ENCODE assay signal across 1 cellular context in the genomic region with DNA sequence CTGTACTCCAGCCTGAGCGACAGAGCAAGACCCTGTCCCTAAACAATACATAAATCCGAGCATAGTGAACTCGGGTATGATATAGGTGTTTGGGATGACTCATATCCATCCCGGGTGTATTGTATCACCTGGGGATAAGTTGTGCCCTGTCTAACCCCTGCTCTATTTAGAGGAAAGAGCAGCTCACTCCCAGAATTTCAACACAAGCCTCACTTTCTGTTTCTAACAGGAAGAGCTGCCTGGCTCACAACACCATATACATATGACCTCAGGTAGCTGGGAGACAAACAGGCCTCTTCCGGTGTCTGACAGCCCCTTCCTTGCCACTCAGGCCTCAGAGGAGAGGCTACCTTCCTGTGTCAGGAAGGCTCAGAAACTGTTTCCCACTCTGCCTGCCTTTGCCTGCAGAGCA.
TF ChIP-seq lines count a peak whose summit lies in the region.

No MANE protein-coding gene starts in this region.

TF ChIP-seq in GM12878, 131 proteins besides CTCF, POLR2A, EP300 and RAD21 (continued from another document):
- TF ChIP-seq, protein P1, sequence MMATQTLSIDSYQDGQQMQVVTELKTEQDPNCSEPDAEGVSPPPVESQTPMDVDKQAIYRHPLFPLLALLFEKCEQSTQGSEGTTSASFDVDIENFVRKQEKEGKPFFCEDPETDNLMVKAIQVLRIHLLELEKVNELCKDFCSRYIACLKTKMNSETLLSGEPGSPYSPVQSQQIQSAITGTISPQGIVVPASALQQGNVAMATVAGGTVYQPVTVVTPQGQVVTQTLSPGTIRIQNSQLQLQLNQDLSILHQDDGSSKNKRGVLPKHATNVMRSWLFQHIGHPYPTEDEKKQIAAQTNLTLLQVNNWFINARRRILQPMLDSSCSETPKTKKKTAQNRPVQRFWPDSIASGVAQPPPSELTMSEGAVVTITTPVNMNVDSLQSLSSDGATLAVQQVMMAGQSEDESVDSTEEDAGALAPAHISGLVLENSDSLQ (IDR thresholded peaks at IDR 0.05), result peak; percentile 83
- TF ChIP-seq, protein P2, sequence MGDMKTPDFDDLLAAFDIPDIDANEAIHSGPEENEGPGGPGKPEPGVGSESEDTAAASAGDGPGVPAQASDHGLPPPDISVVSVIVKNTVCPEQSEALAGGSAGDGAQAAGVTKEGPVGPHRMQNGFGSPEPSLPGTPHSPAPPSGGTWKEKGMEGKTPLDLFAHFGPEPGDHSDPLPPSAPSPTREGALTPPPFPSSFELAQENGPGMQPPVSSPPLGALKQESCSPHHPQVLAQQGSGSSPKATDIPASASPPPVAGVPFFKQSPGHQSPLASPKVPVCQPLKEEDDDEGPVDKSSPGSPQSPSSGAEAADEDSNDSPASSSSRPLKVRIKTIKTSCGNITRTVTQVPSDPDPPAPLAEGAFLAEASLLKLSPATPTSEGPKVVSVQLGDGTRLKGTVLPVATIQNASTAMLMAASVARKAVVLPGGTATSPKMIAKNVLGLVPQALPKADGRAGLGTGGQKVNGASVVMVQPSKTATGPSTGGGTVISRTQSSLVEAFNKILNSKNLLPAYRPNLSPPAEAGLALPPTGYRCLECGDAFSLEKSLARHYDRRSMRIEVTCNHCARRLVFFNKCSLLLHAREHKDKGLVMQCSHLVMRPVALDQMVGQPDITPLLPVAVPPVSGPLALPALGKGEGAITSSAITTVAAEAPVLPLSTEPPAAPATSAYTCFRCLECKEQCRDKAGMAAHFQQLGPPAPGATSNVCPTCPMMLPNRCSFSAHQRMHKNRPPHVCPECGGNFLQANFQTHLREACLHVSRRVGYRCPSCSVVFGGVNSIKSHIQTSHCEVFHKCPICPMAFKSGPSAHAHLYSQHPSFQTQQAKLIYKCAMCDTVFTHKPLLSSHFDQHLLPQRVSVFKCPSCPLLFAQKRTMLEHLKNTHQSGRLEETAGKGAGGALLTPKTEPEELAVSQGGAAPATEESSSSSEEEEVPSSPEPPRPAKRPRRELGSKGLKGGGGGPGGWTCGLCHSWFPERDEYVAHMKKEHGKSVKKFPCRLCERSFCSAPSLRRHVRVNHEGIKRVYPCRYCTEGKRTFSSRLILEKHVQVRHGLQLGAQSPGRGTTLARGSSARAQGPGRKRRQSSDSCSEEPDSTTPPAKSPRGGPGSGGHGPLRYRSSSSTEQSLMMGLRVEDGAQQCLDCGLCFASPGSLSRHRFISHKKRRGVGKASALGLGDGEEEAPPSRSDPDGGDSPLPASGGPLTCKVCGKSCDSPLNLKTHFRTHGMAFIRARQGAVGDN (IDR thresholded peaks at IDR 0.05), result peak; percentile 80
- TF ChIP-seq SRF (IDR thresholded peaks at IDR 0.05; ENCODE audit: low read depth in 2 of 2, low read length in 2 of 2) (no peak; a peak in 1 of 4 replicates), NFXL1 (IDR thresholded peaks at IDR 0.05; ENCODE audit: borderline replicate concordance) (no peak), HDGF (IDR thresholded peaks at IDR 0.05) (peak; percentile 54; the same call in 1 of the 2 replicates), CHD1 (IDR thresholded peaks at IDR 0.05; ENCODE audit: low read depth, low read length) (no peak), IKZF2 (IDR thresholded peaks at IDR 0.05) (peak; percentile 33 to 66; a peak in 3 of 4 replicates), RFX5 (IDR thresholded peaks at IDR 0.05; ENCODE audit: low read depth, low read length) (no peak), POU2F2 (IDR thresholded peaks at IDR 0.05; ENCODE audit: borderline replicate concordance, low read depth, low read length) (peak; percentile 37; the same call in 1 of the 3 replicates), RAD51 (IDR thresholded peaks at IDR 0.05) (no peak), CEBPB (IDR thresholded peaks at IDR 0.05; ENCODE audit: borderline replicate concordance in 1 of 2, low read depth in 2 of 2, low read length in 2 of 2) (no peak), BACH1 (IDR thresholded peaks at IDR 0.05; ENCODE audit: borderline replicate concordance) (no peak), POLR2AphosphoS2 (IDR thresholded peaks at IDR 0.05; ENCODE audit: low read depth, low read length) (peak; percentile 36; the same call in 1 of the 2 replicates), HCFC1 (IDR thresholded peaks at IDR 0.05; ENCODE audit: low read length) (no peak), TCF7 (IDR thresholded peaks at IDR 0.05; ENCODE audit: borderline replicate concordance) (no peak), DPF2 (IDR thresholded peaks at IDR 0.05) (no peak), ZNF622 (IDR thresholded peaks at IDR 0.05) (no peak), SREBF2 (IDR thresholded peaks at IDR 0.05; ENCODE audit: low read length) (no peak)
- TF ChIP-seq, protein P3, sequence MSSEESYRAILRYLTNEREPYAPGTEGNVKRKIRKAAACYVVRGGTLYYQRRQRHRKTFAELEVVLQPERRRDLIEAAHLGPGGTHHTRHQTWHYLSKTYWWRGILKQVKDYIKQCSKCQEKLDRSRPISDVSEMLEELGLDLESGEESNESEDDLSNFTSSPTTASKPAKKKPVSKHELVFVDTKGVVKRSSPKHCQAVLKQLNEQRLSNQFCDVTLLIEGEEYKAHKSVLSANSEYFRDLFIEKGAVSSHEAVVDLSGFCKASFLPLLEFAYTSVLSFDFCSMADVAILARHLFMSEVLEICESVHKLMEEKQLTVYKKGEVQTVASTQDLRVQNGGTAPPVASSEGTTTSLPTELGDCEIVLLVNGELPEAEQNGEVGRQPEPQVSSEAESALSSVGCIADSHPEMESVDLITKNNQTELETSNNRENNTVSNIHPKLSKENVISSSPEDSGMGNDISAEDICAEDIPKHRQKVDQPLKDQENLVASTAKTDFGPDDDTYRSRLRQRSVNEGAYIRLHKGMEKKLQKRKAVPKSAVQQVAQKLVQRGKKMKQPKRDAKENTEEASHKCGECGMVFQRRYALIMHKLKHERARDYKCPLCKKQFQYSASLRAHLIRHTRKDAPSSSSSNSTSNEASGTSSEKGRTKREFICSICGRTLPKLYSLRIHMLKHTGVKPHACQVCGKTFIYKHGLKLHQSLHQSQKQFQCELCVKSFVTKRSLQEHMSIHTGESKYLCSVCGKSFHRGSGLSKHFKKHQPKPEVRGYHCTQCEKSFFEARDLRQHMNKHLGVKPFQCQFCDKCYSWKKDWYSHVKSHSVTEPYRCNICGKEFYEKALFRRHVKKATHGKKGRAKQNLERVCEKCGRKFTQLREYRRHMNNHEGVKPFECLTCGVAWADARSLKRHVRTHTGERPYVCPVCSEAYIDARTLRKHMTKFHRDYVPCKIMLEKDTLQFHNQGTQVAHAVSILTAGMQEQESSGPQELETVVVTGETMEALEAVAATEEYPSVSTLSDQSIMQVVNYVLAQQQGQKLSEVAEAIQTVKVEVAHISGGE (CRISPR knock-in tag; IDR thresholded peaks at IDR 0.05), result no peak
- TF ChIP-seq, protein P4, sequence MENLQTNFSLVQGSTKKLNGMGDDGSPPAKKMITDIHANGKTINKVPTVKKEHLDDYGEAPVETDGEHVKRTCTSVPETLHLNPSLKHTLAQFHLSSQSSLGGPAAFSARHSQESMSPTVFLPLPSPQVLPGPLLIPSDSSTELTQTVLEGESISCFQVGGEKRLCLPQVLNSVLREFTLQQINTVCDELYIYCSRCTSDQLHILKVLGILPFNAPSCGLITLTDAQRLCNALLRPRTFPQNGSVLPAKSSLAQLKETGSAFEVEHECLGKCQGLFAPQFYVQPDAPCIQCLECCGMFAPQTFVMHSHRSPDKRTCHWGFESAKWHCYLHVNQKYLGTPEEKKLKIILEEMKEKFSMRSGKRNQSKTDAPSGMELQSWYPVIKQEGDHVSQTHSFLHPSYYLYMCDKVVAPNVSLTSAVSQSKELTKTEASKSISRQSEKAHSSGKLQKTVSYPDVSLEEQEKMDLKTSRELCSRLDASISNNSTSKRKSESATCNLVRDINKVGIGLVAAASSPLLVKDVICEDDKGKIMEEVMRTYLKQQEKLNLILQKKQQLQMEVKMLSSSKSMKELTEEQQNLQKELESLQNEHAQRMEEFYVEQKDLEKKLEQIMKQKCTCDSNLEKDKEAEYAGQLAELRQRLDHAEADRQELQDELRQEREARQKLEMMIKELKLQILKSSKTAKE (IDR thresholded peaks at IDR 0.05; ENCODE audit: low read depth, poor library complexity, severe bottlenecking), result no peak
- TF ChIP-seq, protein P5, sequence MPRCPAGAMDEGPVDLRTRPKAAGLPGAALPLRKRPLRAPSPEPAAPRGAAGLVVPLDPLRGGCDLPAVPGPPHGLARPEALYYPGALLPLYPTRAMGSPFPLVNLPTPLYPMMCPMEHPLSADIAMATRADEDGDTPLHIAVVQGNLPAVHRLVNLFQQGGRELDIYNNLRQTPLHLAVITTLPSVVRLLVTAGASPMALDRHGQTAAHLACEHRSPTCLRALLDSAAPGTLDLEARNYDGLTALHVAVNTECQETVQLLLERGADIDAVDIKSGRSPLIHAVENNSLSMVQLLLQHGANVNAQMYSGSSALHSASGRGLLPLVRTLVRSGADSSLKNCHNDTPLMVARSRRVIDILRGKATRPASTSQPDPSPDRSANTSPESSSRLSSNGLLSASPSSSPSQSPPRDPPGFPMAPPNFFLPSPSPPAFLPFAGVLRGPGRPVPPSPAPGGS (IDR thresholded peaks at IDR 0.05; ENCODE audit: borderline replicate concordance, insufficient read depth, low read depth, low read length, poor library complexity, severe bottlenecking), result no peak
- TF ChIP-seq, protein P6, sequence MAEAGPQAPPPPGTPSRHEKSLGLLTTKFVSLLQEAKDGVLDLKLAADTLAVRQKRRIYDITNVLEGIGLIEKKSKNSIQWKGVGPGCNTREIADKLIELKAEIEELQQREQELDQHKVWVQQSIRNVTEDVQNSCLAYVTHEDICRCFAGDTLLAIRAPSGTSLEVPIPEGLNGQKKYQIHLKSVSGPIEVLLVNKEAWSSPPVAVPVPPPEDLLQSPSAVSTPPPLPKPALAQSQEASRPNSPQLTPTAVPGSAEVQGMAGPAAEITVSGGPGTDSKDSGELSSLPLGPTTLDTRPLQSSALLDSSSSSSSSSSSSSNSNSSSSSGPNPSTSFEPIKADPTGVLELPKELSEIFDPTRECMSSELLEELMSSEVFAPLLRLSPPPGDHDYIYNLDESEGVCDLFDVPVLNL (IDR thresholded peaks at IDR 0.05; ENCODE audit: low read depth, low read length), result no peak
- TF ChIP-seq, protein P7, sequence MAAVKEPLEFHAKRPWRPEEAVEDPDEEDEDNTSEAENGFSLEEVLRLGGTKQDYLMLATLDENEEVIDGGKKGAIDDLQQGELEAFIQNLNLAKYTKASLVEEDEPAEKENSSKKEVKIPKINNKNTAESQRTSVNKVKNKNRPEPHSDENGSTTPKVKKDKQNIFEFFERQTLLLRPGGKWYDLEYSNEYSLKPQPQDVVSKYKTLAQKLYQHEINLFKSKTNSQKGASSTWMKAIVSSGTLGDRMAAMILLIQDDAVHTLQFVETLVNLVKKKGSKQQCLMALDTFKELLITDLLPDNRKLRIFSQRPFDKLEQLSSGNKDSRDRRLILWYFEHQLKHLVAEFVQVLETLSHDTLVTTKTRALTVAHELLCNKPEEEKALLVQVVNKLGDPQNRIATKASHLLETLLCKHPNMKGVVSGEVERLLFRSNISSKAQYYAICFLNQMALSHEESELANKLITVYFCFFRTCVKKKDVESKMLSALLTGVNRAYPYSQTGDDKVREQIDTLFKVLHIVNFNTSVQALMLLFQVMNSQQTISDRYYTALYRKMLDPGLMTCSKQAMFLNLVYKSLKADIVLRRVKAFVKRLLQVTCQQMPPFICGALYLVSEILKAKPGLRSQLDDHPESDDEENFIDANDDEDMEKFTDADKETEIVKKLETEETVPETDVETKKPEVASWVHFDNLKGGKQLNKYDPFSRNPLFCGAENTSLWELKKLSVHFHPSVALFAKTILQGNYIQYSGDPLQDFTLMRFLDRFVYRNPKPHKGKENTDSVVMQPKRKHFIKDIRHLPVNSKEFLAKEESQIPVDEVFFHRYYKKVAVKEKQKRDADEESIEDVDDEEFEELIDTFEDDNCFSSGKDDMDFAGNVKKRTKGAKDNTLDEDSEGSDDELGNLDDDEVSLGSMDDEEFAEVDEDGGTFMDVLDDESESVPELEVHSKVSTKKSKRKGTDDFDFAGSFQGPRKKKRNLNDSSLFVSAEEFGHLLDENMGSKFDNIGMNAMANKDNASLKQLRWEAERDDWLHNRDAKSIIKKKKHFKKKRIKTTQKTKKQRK (IDR thresholded peaks at IDR 0.05; ENCODE audit: low read depth, low read length), result no peak
